Comparison of ENCODE assay signal across 15 cellular contexts in genomic region chr7:24923172-24923865, GRCh38. TPM values are rescaled to one million over a fixed set of nuclear protein-coding genes. Genes with fewer than 3 reads are reported as not detected.
DNase-seq lines count a peak whose midpoint lies in the region; ATAC-seq and TF ChIP-seq lines count a peak whose summit lies in the region.
"Had no signal": no experiment of that assay in that cellular context is flagged by ENCODE, and none has a peak within 500 bp of the region (broad histone marks: within the 10 kb centered on the region; RNA-seq: fewer than 3 reads in every experiment).

No MANE protein-coding gene starts in this region.

- no peak overlapping the region for H3K4me3 Mint-ChIP-seq in activated CD4-positive, alpha-beta T cell treated with anti-CD3 and anti-CD28 coated beads, Interleukin-2, amount 10 ng/mL, durations not matched to agents 7 days and 5 days
- H3K4me3 Mint-ChIP-seq in activated naive CD8-positive, alpha-beta T cell treated with anti-CD3 and anti-CD28 coated beads, Interleukin-2, amount 50 U/mL, for 24 hours: peak overlapping the region; percentile 0
- no peak overlapping the region for H3K4me3 Mint-ChIP-seq in endodermal cell

- in situ Hi-C loops in HAP-1 (cut with MboI; ENCODE audit: low sequenced_read_pairs): no loop called here

- H3K36me3 ChIP-seq in HAP-1 (replicated peaks): no peaks in the 10 kb centered on the region
- no peaks in the 10 kb centered on the region for H3K36me3 ChIP-seq in endodermal cell (ENCODE audit: control insufficient read depth, insufficient read depth, low read length)
- H3K36me3 ChIP-seq: ascending aorta, MG63, ovary, thyroid gland had no signal

- no peak overlapping the region for H3K9ac ChIP-seq in endodermal cell (ENCODE audit: extremely low read depth, low read length, poor library complexity, severe bottlenecking)

- H3K4me1 ChIP-seq in HAP-1 (peaks cover 22% of the 10 kb centered on the region), endodermal cell (ENCODE audit: control insufficient read depth, insufficient read depth, low read length) (no peaks in the 10 kb centered on the region)

- H3K27me3 ChIP-seq in HAP-1 (ENCODE audit: low read depth) (no peaks in the 10 kb centered on the region), endodermal cell (ENCODE audit: control insufficient read depth, insufficient read depth, low read length, poor library complexity, severe bottlenecking) (no peaks in the 10 kb centered on the region)
- H3K27me3 ChIP-seq: ascending aorta, MG63, ovary, thyroid gland had no signal

- H3K9me3 ChIP-seq in HAP-1 (no peaks in the 10 kb centered on the region), endodermal cell (ENCODE audit: control insufficient read depth, low read length) (no peaks in the 10 kb centered on the region)
- H3K9me3 ChIP-seq: A549, ascending aorta, Caco-2, MG63, ovary, thyroid gland had no signal

- H3K27ac ChIP-seq in endodermal cell (ENCODE audit: low read depth, low read length): no peak overlapping the region
- H3K27ac ChIP-seq: ascending aorta, ovary, thyroid gland had no signal

- H3K4me3 ChIP-seq in HAP-1: no peak overlapping the region
- H3K4me3 ChIP-seq in endodermal cell (ENCODE audit: low read length): no peak overlapping the region
- H3K4me3 ChIP-seq: A549, ascending aorta, MG63, ovary, thyroid gland had no signal

- WGBS in endodermal cell (ENCODE audit: insufficient coverage in 1 of 2, insufficient read length in 1 of 2), 2 experiments: 93 to 100% methylated on average over 6 to 9 of the region's 9 CpGs

- POLR2A ChIA-PET in activated CD4-positive, alpha-beta T cell treated with anti-CD3 and anti-CD28 coated beads, Interleukin-2, amount 10 ng/mL, durations not matched to agents 7 days and 5 days (lab: Charles Lee): no interaction called here

- H3K27ac Mint-ChIP-seq in activated CD4-positive, alpha-beta T cell treated with anti-CD3 and anti-CD28 coated beads, Interleukin-2, amount 10 ng/mL, durations not matched to agents 7 days and 5 days: peak overlapping the region; percentile 92
- H3K27ac Mint-ChIP-seq in activated naive CD8-positive, alpha-beta T cell treated with anti-CD3 and anti-CD28 coated beads, Interleukin-2, amount 50 U/mL, for 24 hours: peak overlapping the region; percentile 90
- no peak overlapping the region for H3K27ac Mint-ChIP-seq in endodermal cell

- H3K27me3 Mint-ChIP-seq in activated CD4-positive, alpha-beta T cell treated with anti-CD3 and anti-CD28 coated beads, Interleukin-2, amount 10 ng/mL, durations not matched to agents 7 days and 5 days: no peaks in the 10 kb centered on the region
- no peaks in the 10 kb centered on the region for H3K27me3 Mint-ChIP-seq in activated naive CD8-positive, alpha-beta T cell treated with anti-CD3 and anti-CD28 coated beads, Interleukin-2, amount 50 U/mL, for 24 hours
- H3K27me3 Mint-ChIP-seq in endodermal cell (ENCODE audit: insufficient read depth): no peaks in the 10 kb centered on the region

- TF ChIP-seq CTCF in endodermal cell (conservative IDR thresholded peaks at IDR 0.05): no peak

- H3K4me1 Mint-ChIP-seq in activated CD4-positive, alpha-beta T cell treated with anti-CD3 and anti-CD28 coated beads, Interleukin-2, amount 10 ng/mL, durations not matched to agents 7 days and 5 days: peaks cover 88% of the 10 kb centered on the region
- H3K4me1 Mint-ChIP-seq in activated naive CD8-positive, alpha-beta T cell treated with anti-CD3 and anti-CD28 coated beads, Interleukin-2, amount 50 U/mL, for 24 hours: peaks cover 75% of the 10 kb centered on the region
- H3K4me1 Mint-ChIP-seq in endodermal cell: peaks cover 4% of the 10 kb centered on the region

- peak; percentile 12 for ATAC-seq in activated naive CD8-positive, alpha-beta T cell treated with anti-CD3 and anti-CD28 coated beads, Interleukin-2, amount 50 U/mL, for 24 hours
- no peak for ATAC-seq in HG03025 (IDR thresholded peaks at IDR 0.05; ENCODE audit: low FRiP score, unreplicated experiment)

- H3K9me3 Mint-ChIP-seq in activated CD4-positive, alpha-beta T cell treated with anti-CD3 and anti-CD28 coated beads, Interleukin-2, amount 10 ng/mL, durations not matched to agents 7 days and 5 days: peaks cover 2% of the 10 kb centered on the region
- H3K9me3 Mint-ChIP-seq in activated naive CD8-positive, alpha-beta T cell treated with anti-CD3 and anti-CD28 coated beads, Interleukin-2, amount 50 U/mL, for 24 hours: no peaks in the 10 kb centered on the region
- no peaks in the 10 kb centered on the region for H3K9me3 Mint-ChIP-seq in endodermal cell

- H3K36me3 Mint-ChIP-seq in activated CD4-positive, alpha-beta T cell treated with anti-CD3 and anti-CD28 coated beads, Interleukin-2, amount 10 ng/mL, durations not matched to agents 7 days and 5 days (ENCODE audit: low read depth): peaks cover 24% of the 10 kb centered on the region
- H3K36me3 Mint-ChIP-seq in activated naive CD8-positive, alpha-beta T cell treated with anti-CD3 and anti-CD28 coated beads, Interleukin-2, amount 50 U/mL, for 24 hours (ENCODE audit: low read depth): peaks cover 5% of the 10 kb centered on the region
- no peaks in the 10 kb centered on the region for H3K36me3 Mint-ChIP-seq in endodermal cell (ENCODE audit: low read depth)

- DNase-seq in activated CD4-positive, alpha-beta T cell treated with anti-CD3 and anti-CD28 coated beads, Interleukin-2, amount 10 ng/mL, durations not matched to agents 7 days and 5 days: no peak
- no peak for DNase-seq in activated CD4-positive, alpha-beta T cell treated with anti-CD3 and anti-CD28 coated beads for 1 hour
- DNase-seq in OCI-M1 (lab: John Stamatoyannopoulos, UW) (peak; percentile 76), myocyte (ENCODE audit: low read depth) (peak; percentile 46), HAP-1 (ENCODE audit: low spot score in 2 of 2) (no peak), endodermal cell (no peak)
- no peak for DNase-seq in activated naive CD8-positive, alpha-beta T cell treated with anti-CD3 and anti-CD28 coated beads, Interleukin-2, amount 50 U/mL, for 24 hours
- DNase-seq: Caco-2, HCEC 1CT, ovary, thyroid gland had no signal

- CTCF ChIA-PET in activated CD4-positive, alpha-beta T cell treated with anti-CD3 and anti-CD28 coated beads, Interleukin-2, amount 10 ng/mL, durations not matched to agents 7 days and 5 days (lab: Charles Lee): interaction anchor here (0.7 to 1.6 kb wide), 5 partner anchors 11 to 111 kb away, joined by 3 to 5 read pairs (median 4); no protein-coding TSS in a partner anchor

RNA-seq across cellular contexts. Expression of gene OSBPL3, which starts 56.7 kb away (rescaled TPM):
- 10 to 100 TPM; 77.5 to 77.9 TPM for total RNA-seq in activated CD4-positive, alpha-beta T cell treated with anti-CD3 and anti-CD28 coated beads, Interleukin-2, amount 10 ng/mL, durations not matched to agents 7 days and 5 days
- total RNA-seq in myocyte (48.8 and 63.2 TPM in 2 replicates), endodermal cell (10 to 100 TPM in 1 of 2 donors, 1 to 10 TPM in 1; 9.8 to 11.3 TPM)
- polyA plus RNA-seq in myocyte (2012): 27.8 TPM
- 6.3 TPM for polyA plus RNA-seq in endodermal cell (2013, experiment 1 of 2)
- polyA plus RNA-seq in endodermal cell (2013, experiment 2 of 2): 5.8 TPM

Comparison
In these comparisons a context has a peak if more than half of its experiments do, and no peak if none do; other contexts are left out.
1. DNase-seq: peak in OCI-M1 (single experiment) and myocyte (single experiment); none in activated CD4-positive, alpha-beta T cell treated with anti-CD3 and anti-CD28 coated beads, Interleukin-2, amount 10 ng/mL, durations not matched to agents 7 days and 5 days (single experiment), activated CD4-positive, alpha-beta T cell treated with anti-CD3 and anti-CD28 coated beads for 1 hour (single experiment), activated naive CD8-positive, alpha-beta T cell treated with anti-CD3 and anti-CD28 coated beads, Interleukin-2, amount 50 U/mL, for 24 hours (single experiment), HAP-1 (0 of 2) and endodermal cell (single experiment).